In genomic region chr10:93299195-93299594, GRCh38 we compare ENCODE assay signal across 1 cellular context.
TF ChIP-seq lines count a peak whose summit lies in the region.

No MANE protein-coding gene starts in this region.

TF ChIP-seq in WTC11, 78 proteins besides CTCF, POLR2A, EP300 and RAD21 (continued from another document):
- TF ChIP-seq FOXP4 (CRISPR knock-in tag; IDR thresholded peaks at IDR 0.05) = no peak
- no peak for TF ChIP-seq SMAD3 (CRISPR knock-in tag; IDR thresholded peaks at IDR 0.05; ENCODE audit: borderline replicate concordance)
- no peak for TF ChIP-seq ZMAT4 (CRISPR knock-in tag; IDR thresholded peaks at IDR 0.05)
- TF ChIP-seq ZNF532 (CRISPR knock-in tag; IDR thresholded peaks at IDR 0.05; ENCODE audit: borderline replicate concordance) = no peak
- TF ChIP-seq HMGXB4 (CRISPR knock-in tag; IDR thresholded peaks at IDR 0.05) = no peak
- TF ChIP-seq STAT6 (CRISPR knock-in tag; conservative IDR thresholded peaks at IDR 0.05; ENCODE audit: low read depth) = no peak
- no peak for TF ChIP-seq ZBTB21 (CRISPR knock-in tag; IDR thresholded peaks at IDR 0.05; ENCODE audit: borderline replicate concordance)
TF ChIP-seq in WTC11: peak in this region for 0.
